17 cellular contexts compared by ENCODE assay signal in genomic region chr3:126773783-126774182, GRCh38.
DNase-seq lines count a peak whose midpoint lies in the region; ATAC-seq, FAIRE-seq and TF ChIP-seq lines count a peak whose summit lies in the region.
"Had no signal": no experiment of that assay in that cellular context is flagged by ENCODE, and none has a peak within 500 bp of the region (broad histone marks: within the 10 kb centered on the region; RNA-seq: fewer than 3 reads in every experiment).

No MANE protein-coding gene starts in this region.

- ATAC-seq in HG02885 (IDR thresholded peaks at IDR 0.05; ENCODE audit: poor library complexity, unreplicated experiment) (no peak), GM19351 (IDR thresholded peaks at IDR 0.05; ENCODE audit: unreplicated experiment) (no peak)

- peak overlapping the region; percentile 31 for H3K27ac ChIP-seq in keratinocyte (ENCODE audit: control insufficient read depth, insufficient read depth, low read length)
- no peak overlapping the region for H3K27ac ChIP-seq in caudate nucleus (ENCODE audit: low read depth, low read length)
- H3K27ac ChIP-seq: BLaER1 treated with 17β-estradiol and CSF1 and Interleukin-3, amounts not matched to agents 10 nM and 100 nM; HL-60 had no signal

- DNase-seq in ELR (ENCODE audit: low read depth) (peak; percentile 54), LHCN-M2 (ENCODE audit: low read depth) (peak; percentile 29), amniotic epithelial cell (ENCODE audit: low read depth) (peak; percentile 24), keratinocyte (ENCODE audit: low read depth, low spot score) (no peak), caudate nucleus (lab: John Stamatoyannopoulos, UW) (no peak)
- DNase-seq in central memory CD4-positive, alpha-beta T cell, result no peak
- DNase-seq: 8988T; CD4-positive, CD25-positive, alpha-beta regulatory T cell; DMS79; GOT3; H9 had no signal

- peaks cover 7% of the 10 kb centered on the region for H3K79me2 ChIP-seq in keratinocyte (ENCODE audit: control insufficient read depth, insufficient read depth, low read length)

- no peaks in the 10 kb centered on the region for H4K20me1 ChIP-seq in keratinocyte (ENCODE audit: control insufficient read depth, extremely low read depth, insufficient read depth, low read length)

- dilution Hi-C loops in keratinocyte (cut with MboI; ENCODE audit: extremely low pct_ligation_motif_present, low sequenced_read_pairs), result no loop called here

- H3K9me3 ChIP-seq in keratinocyte (ENCODE audit: control insufficient read depth, low read depth, low read length), result no peaks in the 10 kb centered on the region

- peak overlapping the region; percentile 11 for H3K9ac ChIP-seq in keratinocyte (ENCODE audit: control insufficient read depth, extremely low read depth, insufficient read depth, low read length)
- H3K9ac ChIP-seq: BLaER1 treated with 17β-estradiol and CSF1 and Interleukin-3, amounts not matched to agents 10 nM and 100 nM had no signal

- peak overlapping the region; percentile 45 for H3K4me2 ChIP-seq in keratinocyte (ENCODE audit: control insufficient read depth, extremely low read depth, insufficient read depth, low read depth, low read length)
- H3K4me2 ChIP-seq: BLaER1 treated with 17β-estradiol and CSF1 and Interleukin-3, amounts not matched to agents 10 nM and 100 nM had no signal

- no peak for FAIRE-seq in keratinocyte (lab: Jason Lieb, UNC)
- FAIRE-seq: G401.6, GM12891 had no signal

- no peak overlapping the region for H3K4me3 ChIP-seq in keratinocyte (ENCODE audit: control insufficient read depth in 2 of 3, extremely low read depth in 1 of 3, insufficient read depth in 2 of 3, low read depth in 1 of 3, low read length in 3 of 3)
- H3K4me3 ChIP-seq: BLaER1 treated with 17β-estradiol and CSF1 and Interleukin-3, amounts not matched to agents 10 nM and 100 nM had no signal

- H3K9me1 ChIP-seq in keratinocyte (ENCODE audit: control insufficient read depth, extremely low read depth, insufficient read depth, low read length), result no peaks in the 10 kb centered on the region

- H3K36me3 ChIP-seq in keratinocyte (ENCODE audit: control insufficient read depth in 2 of 2, extremely low read depth in 1 of 2, insufficient read depth in 2 of 2, low read length in 2 of 2), result no peaks in the 10 kb centered on the region

- no peak for TF ChIP-seq CTCF in keratinocyte (optimal IDR thresholded peaks at IDR 0.05 in 1 of 3, IDR thresholded peaks at IDR 0.05 in 1 of 3, conservative IDR thresholded peaks at IDR 0.05 in 1 of 3; ENCODE audit: extremely low read depth in 1 of 3, insufficient read depth in 2 of 3, low read length in 3 of 3)

- peaks cover 15% of the 10 kb centered on the region for H3K4me1 ChIP-seq in keratinocyte (ENCODE audit: control insufficient read depth, extremely low read depth, insufficient read depth, low read length)

- no peak overlapping the region for H2AFZ ChIP-seq in keratinocyte (ENCODE audit: control insufficient read depth, low read length)

- no peaks in the 10 kb centered on the region for H3K27me3 ChIP-seq in keratinocyte (ENCODE audit: control insufficient read depth, extremely low read depth, insufficient read depth, low read length)
- H3K27me3 ChIP-seq: BLaER1 treated with 17β-estradiol and CSF1 and Interleukin-3, amounts not matched to agents 10 nM and 100 nM had no signal

Comparison
In these comparisons a context has a peak if more than half of its experiments do, and no peak if none do; other contexts are left out.
1. DNase-seq: peak in ELR (single experiment), LHCN-M2 (single experiment) and amniotic epithelial cell (single experiment); none in keratinocyte (single experiment), central memory CD4-positive, alpha-beta T cell (single experiment) and caudate nucleus (0 of 61).